22 cellular contexts compared by ENCODE assay signal in genomic region chr10:11025978-11026377, GRCh38.
"Had no signal": no experiment of that assay in that cellular context is flagged by ENCODE, and none has a peak within 500 bp of the region (broad histone marks: within the 10 kb centered on the region; RNA-seq: fewer than 3 reads in every experiment).

No MANE protein-coding gene starts in this region.

- H3K4me3 ChIP-seq: right lobe of liver, smooth muscle cell, stomach, tibial nerve had no signal

- H3K4me1 ChIP-seq: foreskin keratinocyte, right lobe of liver, stomach had no signal

- H3K36me3 ChIP-seq: brain microvascular endothelial cell, right lobe of liver, stomach, tibial nerve had no signal

- H3K9me3 ChIP-seq: right lobe of liver, stomach, tibial nerve had no signal

- H3K4me2 ChIP-seq: smooth muscle cell had no signal

- H3K27me3 ChIP-seq: brain microvascular endothelial cell, foreskin keratinocyte, stomach, tibial nerve had no signal

- DNase-seq: activated CD4-positive, alpha-beta T cell treated with anti-CD3 and anti-CD28 coated beads for 36 hours; activated CD4-positive, alpha-beta T cell treated with anti-CD3 and anti-CD28 coated beads, Interleukin-2, amount 50 U/mL, for 4 hours; activated CD4-positive, CD25-positive, alpha-beta regulatory T cell; activated naive CD4-positive, alpha-beta T cell; activated T-cell treated with anti-CD3 and anti-CD28 coated beads for 4 hours; activated T-cell treated with anti-CD3 and anti-CD28 coated beads, Interleukin-2, amount 50 U/mL, for 72 hours; aorta; brain microvascular endothelial cell; caudate nucleus; foreskin keratinocyte; islet precursor cell; mammary epithelial cell; natural killer cell; posterior cingulate gyrus; right lobe of liver; stimulated activated CD4-positive, alpha-beta T cell treated with anti-CD3 and anti-CD28 coated beads, Interleukin-1b, Interleukin-23, amount 100 ng/mL, for 48 hours; stimulated activated CD4-positive, alpha-beta T cell treated with anti-CD3 and anti-CD28 coated beads, Interleukin-4, amount 100 ng/mL, for 4 hours; stimulated activated CD8-positive, alpha-beta memory T cell treated with anti-CD3 and anti-CD28 coated beads, Interleukin-4, amount 100 ng/mL, for 48 hours; stimulated activated naive B cell treated with anti-CD40 and anti-IgM and Interleukin-4, amounts not matched to agents 10 μg/mL and 1 μg/mL and 100 μg/mL, for 72 hours; stomach had no signal

- H3K27ac ChIP-seq: brain microvascular endothelial cell, foreskin keratinocyte, right lobe of liver, stomach had no signal
